Comparison of ENCODE assay signal across 18 cellular contexts in genomic region chr4:17605236-17605635, GRCh38. TPM values are rescaled to one million over a fixed set of nuclear protein-coding genes. Genes with fewer than 3 reads are reported as not detected.
DNase-seq lines count a peak whose midpoint lies in the region; ATAC-seq, FAIRE-seq and TF ChIP-seq lines count a peak whose summit lies in the region.
"Had no signal": no experiment of that assay in that cellular context is flagged by ENCODE, and none has a peak within 500 bp of the region (broad histone marks: within the 10 kb centered on the region; RNA-seq: fewer than 3 reads in every experiment).

No MANE protein-coding gene starts in this region.

- no peak for TF ChIP-seq RAD21 in H1 (IDR thresholded peaks at IDR 0.05 in 1 of 2, conservative IDR thresholded peaks at IDR 0.05 in 1 of 2; ENCODE audit: low read depth in 2 of 2, low read length in 2 of 2)

- no peak overlapping the region for H4K5ac ChIP-seq in H1 (ENCODE audit: insufficient read length, low read depth, low read length)

- no peak overlapping the region for H2BK15ac ChIP-seq in H1 (ENCODE audit: low read length)

- H3K23ac ChIP-seq in H1 (ENCODE audit: insufficient read length) = no peak overlapping the region

- H3K18ac ChIP-seq in H1 (ENCODE audit: extremely low read depth, low read length) = no peak overlapping the region

- CTCF ChIA-PET in activated CD8-positive, alpha-beta memory T cell treated with anti-CD3 and anti-CD28 coated beads, Interleukin-2, amount 10 ng/mL, durations not matched to agents 7 days and 5 days (lab: Charles Lee) = no interaction called here
- CTCF ChIA-PET in H1 (lab: Charles Lee; ENCODE audit: partially characterized antibody) = no interaction called here

- no peaks in the 10 kb centered on the region for H3K4me1 Mint-ChIP-seq in activated CD8-positive, alpha-beta memory T cell treated with anti-CD3 and anti-CD28 coated beads, Interleukin-2, amount 10 ng/mL, durations not matched to agents 7 days and 5 days
- H3K4me1 Mint-ChIP-seq: H9 had no signal

- no peak for TF ChIP-seq CTCF in H1 (IDR thresholded peaks at IDR 0.05; ENCODE audit: control extremely low read depth in 1 of 3, insufficient read depth in 1 of 3, low read depth in 1 of 3, low read length in 3 of 3)
- no peak for TF ChIP-seq CTCF in osteoblast (IDR thresholded peaks at IDR 0.05; ENCODE audit: extremely low read depth, low read depth, low read length)

- no peak overlapping the region for H2AK5ac ChIP-seq in H1 (ENCODE audit: low read depth, low read length)

- peak overlapping the region; percentile 7 for H3K27ac Mint-ChIP-seq in activated CD8-positive, alpha-beta memory T cell treated with anti-CD3 and anti-CD28 coated beads, Interleukin-2, amount 10 ng/mL, durations not matched to agents 7 days and 5 days

- H3K27me3 ChIP-seq in H1 (replicated peaks in 1 of 4; ENCODE audit: control insufficient read depth in 3 of 4, extremely low read depth in 1 of 4, insufficient read depth in 3 of 4, low read length in 3 of 4) = no peaks in the 10 kb centered on the region
- no peaks in the 10 kb centered on the region for H3K27me3 ChIP-seq in osteoblast (ENCODE audit: insufficient read depth, low read length)
- H3K27me3 ChIP-seq: BLaER1 treated with 17β-estradiol and CSF1 and Interleukin-3, amounts not matched to agents 10 nM and 100 nM had no signal

- FAIRE-seq in H1 (lab: Jason Lieb, UNC) = no peak
- FAIRE-seq: G401.6 had no signal

- POLR2A ChIA-PET in H1 (lab: Charles Lee; ENCODE audit: partially characterized antibody) = interaction anchor here (1.8 kb wide), 1 partner anchor 9 kb away, joined by 5 read pairs; the partner anchor contains the start of gene MED28

- H2BK5ac ChIP-seq in H1 (ENCODE audit: low read depth, low read length) = no peak overlapping the region

- H4K8ac ChIP-seq in H1 (ENCODE audit: extremely low read depth, insufficient read depth, low read length) = peak overlapping the region; percentile 51; the same call in 1 of the 2 replicates

- H3K79me1 ChIP-seq in H1 (ENCODE audit: low read depth, low read length) = no peaks in the 10 kb centered on the region

- H3K9ac ChIP-seq in H1 (replicated peaks in 1 of 4; ENCODE audit: extremely low read depth in 1 of 4, low read depth in 3 of 4, low read length in 3 of 4) = no peak overlapping the region

- no peak overlapping the region for H2BK12ac ChIP-seq in H1 (ENCODE audit: low read depth, low read length)

- H2AFZ ChIP-seq in H1 (ENCODE audit: low read length) (no peak overlapping the region), osteoblast (ENCODE audit: low read length) (no peak overlapping the region)
- H2AFZ ChIP-seq: PC-9 had no signal

- H3K27me3 Mint-ChIP-seq in activated CD8-positive, alpha-beta memory T cell treated with anti-CD3 and anti-CD28 coated beads, Interleukin-2, amount 10 ng/mL, durations not matched to agents 7 days and 5 days = no peaks in the 10 kb centered on the region

- H3K36me3 ChIP-seq in H1 (ENCODE audit: control insufficient read depth in 2 of 4, insufficient read depth in 4 of 4, low read length in 3 of 4) (peaks cover 0 to 36% (median 16%) of the 10 kb centered on the region in 4 experiments; a peak in 6 of 8 replicates), osteoblast (ENCODE audit: insufficient read depth, low read length) (peaks cover 35% of the 10 kb centered on the region)

- no peak for DNase-seq in activated CD8-positive, alpha-beta memory T cell treated with anti-CD3 and anti-CD28 coated beads, Interleukin-2, amount 10 ng/mL, durations not matched to agents 7 days and 5 days
- DNase-seq in activated CD8-positive, alpha-beta memory T cell treated with anti-CD3 and anti-CD28 coated beads, Interleukin-2, amount 50 U/mL, for 48 hours = no peak
- DNase-seq in NCI-H446 treated with DMSO at 0.1 percent for 48 hours (lab: John Stamatoyannopoulos, UW) (peak; percentile 12), H1 (ENCODE audit: low read depth in 1 of 2, low spot score in 2 of 2) (no peak), osteoblast (ENCODE audit: insufficient read length, low spot score, missing footprints) (peak; percentile 46), KG1 (lab: John Stamatoyannopoulos, UW) (no peak), NCI-H2171 treated with DMSO at 0.1 percent for 48 hours (lab: John Stamatoyannopoulos, UW) (no peak)
- DNase-seq: DMS79 treated with DMSO at 0.1 percent for 48 hours, H9, MV-4-11, NCI-H1417 treated with DMSO at 0.1 percent for 48 hours, NCI-H2029 treated with DMSO at 0.1 percent for 48 hours, NCI-H524, PC-9 had no signal

- no peak for TF ChIP-seq POLR2A in H1 (IDR thresholded peaks at IDR 0.05; ENCODE audit: control extremely low read depth in 1 of 2, low read depth in 2 of 2, low read length in 2 of 2)

- H3K4me3 ChIP-seq in H1 (ENCODE audit: extremely low read depth in 1 of 4, insufficient read depth in 2 of 4, low read depth in 3 of 4, low read length in 4 of 4) (no peak overlapping the region), osteoblast (ENCODE audit: insufficient read depth, low read length) (no peak overlapping the region)
- H3K4me3 ChIP-seq: BLaER1 treated with 17β-estradiol and CSF1 and Interleukin-3, amounts not matched to agents 10 nM and 100 nM; PC-9 had no signal

- H3K14ac ChIP-seq in H1 (ENCODE audit: insufficient read length) = no peak overlapping the region

- H3K4me2 ChIP-seq in H1 (ENCODE audit: insufficient read depth in 1 of 2, low read depth in 2 of 2, low read length in 2 of 2) (no peak overlapping the region), osteoblast (ENCODE audit: insufficient read depth, low read length) (no peak overlapping the region)
- H3K4me2 ChIP-seq: BLaER1 treated with 17β-estradiol and CSF1 and Interleukin-3, amounts not matched to agents 10 nM and 100 nM; PC-9 had no signal

- H2BK20ac ChIP-seq in H1 (ENCODE audit: low read length) = no peak overlapping the region

- H3K27ac ChIP-seq in H1 (ENCODE audit: low read depth, low read length) = no peak overlapping the region
- no peak overlapping the region for H3K27ac ChIP-seq in osteoblast (ENCODE audit: low read depth, low read length)
- H3K27ac ChIP-seq: 22Rv1, PC-9 had no signal

- H3K36me3 Mint-ChIP-seq in activated CD8-positive, alpha-beta memory T cell treated with anti-CD3 and anti-CD28 coated beads, Interleukin-2, amount 10 ng/mL, durations not matched to agents 7 days and 5 days = peaks cover 36% of the 10 kb centered on the region

- H3K56ac ChIP-seq in H1 (replicated peaks; ENCODE audit: insufficient read length, low read depth, low read length) = no peak overlapping the region

- H3K9me3 ChIP-seq in H1 (ENCODE audit: insufficient read depth in 2 of 2, low read depth in 1 of 2, low read length in 1 of 2) = no peaks in the 10 kb centered on the region
- H3K9me3 ChIP-seq in osteoblast (ENCODE audit: low read depth, low read length) = no peaks in the 10 kb centered on the region
- H3K9me3 ChIP-seq: BLaER1 treated with 17β-estradiol and CSF1 and Interleukin-3, amounts not matched to agents 10 nM and 100 nM had no signal

- H3K4ac ChIP-seq in H1 (replicated peaks; ENCODE audit: insufficient read length, low read depth, low read length) = no peak overlapping the region

- no peak for TF ChIP-seq EP300 in H1 (IDR thresholded peaks at IDR 0.05; ENCODE audit: borderline replicate concordance in 1 of 2, low read depth in 2 of 2, low read length in 2 of 2)

- H3K9me3 Mint-ChIP-seq in activated CD8-positive, alpha-beta memory T cell treated with anti-CD3 and anti-CD28 coated beads, Interleukin-2, amount 10 ng/mL, durations not matched to agents 7 days and 5 days (ENCODE audit: low read depth) = no peaks in the 10 kb centered on the region
- H3K9me3 Mint-ChIP-seq: H9 had no signal

- H4K91ac ChIP-seq in H1 (replicated peaks; ENCODE audit: insufficient read length, low read length) = no peak overlapping the region

- H3K79me2 ChIP-seq in H1 (ENCODE audit: control insufficient read depth in 1 of 2, insufficient read depth in 2 of 2, low read length in 2 of 2) (no peaks in the 10 kb centered on the region), osteoblast (ENCODE audit: insufficient read depth, low read length) (no peaks in the 10 kb centered on the region)

- ATAC-seq in activated CD8-positive, alpha-beta memory T cell treated with anti-CD3 and anti-CD28 coated beads, Interleukin-2, amount 10 ng/mL, durations not matched to agents 7 days and 5 days = no peak
- ATAC-seq in HG03378 (IDR thresholded peaks at IDR 0.05; ENCODE audit: unreplicated experiment) = no peak

- no peak overlapping the region for H3K4me3 Mint-ChIP-seq in activated CD8-positive, alpha-beta memory T cell treated with anti-CD3 and anti-CD28 coated beads, Interleukin-2, amount 10 ng/mL, durations not matched to agents 7 days and 5 days
- H3K4me3 Mint-ChIP-seq: H9 had no signal

- 84% methylated on average over 3 of the region's 3 CpGs; no CpG with 5 or more reads in 1 of the 2 experiments for WGBS in H1 (ENCODE audit: extremely low coverage in 1 of 2, insufficient coverage in 1 of 2, insufficient read length in 1 of 2, insufficient replicate concordance in 2 of 2, low coverage in 1 of 2, low lambda C conversion rate in 2 of 2, missing lambda C conversion rate in 1 of 2), 2 experiments

- peaks cover 3% of the 10 kb centered on the region; the same call in 1 of the 2 replicates for H3K23me2 ChIP-seq in H1 (ENCODE audit: low read depth, low read length)

- no peaks in the 10 kb centered on the region for H3K4me1 ChIP-seq in H1 (replicated peaks in 1 of 4; ENCODE audit: control insufficient read depth in 3 of 4, insufficient read depth in 4 of 4, low read length in 3 of 4)
- H3K4me1 ChIP-seq in osteoblast (ENCODE audit: insufficient read depth, low read length) = peaks cover 6% of the 10 kb centered on the region

- H2BK120ac ChIP-seq in H1 (replicated peaks; ENCODE audit: low read depth, low read length) = no peak overlapping the region

- H4K20me1 ChIP-seq in H1 (replicated peaks in 1 of 2; ENCODE audit: control insufficient read depth in 1 of 2, insufficient read depth in 2 of 2, low read length in 2 of 2) = peaks cover 0 to 5% of the 10 kb centered on the region in 2 experiments
- H4K20me1 ChIP-seq in osteoblast (ENCODE audit: insufficient read depth, low read length) = no peaks in the 10 kb centered on the region

RNA-seq across cellular contexts. Expression of gene MED28, which starts 9.2 kb away (rescaled TPM):
- total RNA-seq in activated CD8-positive, alpha-beta memory T cell treated with anti-CD3 and anti-CD28 coated beads, Interleukin-2, amount 10 ng/mL, durations not matched to agents 7 days and 5 days = 10 to 100 TPM; 53.4 to 56.3 TPM
- 87.1 and 101 TPM in 2 replicates for total RNA-seq in H1 (2021; fragmentation: NEBNext Ultra II Directional; extraction: Animal tissue kit (Norgen Biotek cat#: 25700))
- 21.8 and 24.0 TPM in 2 replicates for polyA plus RNA-seq in H1 (2011; rRNA removed)
- 22.4 TPM for polyA plus RNA-seq in H1 (2011; cell fraction: cytosol; rRNA removed)
- polyA plus RNA-seq in H1 (2011; cell fraction: nucleus; rRNA removed) = 48.4 TPM
- 59.6 to 119 TPM (median 90.3 TPM) in 4 replicates for polyA plus RNA-seq in H1 (2012, experiment 1 of 2)
- polyA plus RNA-seq in H1 (2012, experiment 2 of 2) = 7.7 TPM
- polyA plus RNA-seq in H1 (2013, experiment 1 of 2) = 22.3 TPM
- polyA plus RNA-seq in H1 (2013, experiment 2 of 2) = 22.8 TPM
- polyA minus RNA-seq in H1 (2011; rRNA and poly(A)+ RNA removed) = 28.5 and 30.8 TPM in 2 replicates
- 105 TPM for polyA minus RNA-seq in H1 (2011; cell fraction: cytosol; rRNA and poly(A)+ RNA removed)
- polyA minus RNA-seq in H1 (2011; cell fraction: nucleus; rRNA and poly(A)+ RNA removed) = 58.2 TPM
- 10.9 and 13.3 TPM in 2 replicates for total RNA-seq in osteoblast

RNA-seq across cellular contexts. Expression of gene LAP3, which starts 28.2 kb away (rescaled TPM):
- total RNA-seq in activated CD8-positive, alpha-beta memory T cell treated with anti-CD3 and anti-CD28 coated beads, Interleukin-2, amount 10 ng/mL, durations not matched to agents 7 days and 5 days = 100 to 1,000 TPM; 198 to 249 TPM
- 50.9 TPM in 2 replicates for total RNA-seq in H1 (2021; fragmentation: NEBNext Ultra II Directional; extraction: Animal tissue kit (Norgen Biotek cat#: 25700))
- 17.7 and 28.3 TPM in 2 replicates for polyA plus RNA-seq in H1 (2011; rRNA removed)
- polyA plus RNA-seq in H1 (2011; cell fraction: cytosol; rRNA removed) = 37.3 TPM
- 17.6 TPM for polyA plus RNA-seq in H1 (2011; cell fraction: nucleus; rRNA removed)
- 51.9 to 67.1 TPM (median 55.6 TPM) in 4 replicates for polyA plus RNA-seq in H1 (2012, experiment 1 of 2)
- 7.7 TPM for polyA plus RNA-seq in H1 (2012, experiment 2 of 2)
- polyA plus RNA-seq in H1 (2013, experiment 1 of 2) = 28.5 TPM
- polyA plus RNA-seq in H1 (2013, experiment 2 of 2) = 27.9 TPM
- 29.4 and 34.1 TPM in 2 replicates for polyA minus RNA-seq in H1 (2011; rRNA and poly(A)+ RNA removed)
- polyA minus RNA-seq in H1 (2011; cell fraction: cytosol; rRNA and poly(A)+ RNA removed) = 21.0 TPM
- 19.7 TPM for polyA minus RNA-seq in H1 (2011; cell fraction: nucleus; rRNA and poly(A)+ RNA removed)
- total RNA-seq in osteoblast = 128 and 137 TPM in 2 replicates

Comparison
In these comparisons a context has a peak if more than half of its experiments do, and no peak if none do; other contexts are left out.
1. DNase-seq: peak in NCI-H446 treated with DMSO at 0.1 percent for 48 hours (single experiment) and osteoblast (single experiment); none in activated CD8-positive, alpha-beta memory T cell treated with anti-CD3 and anti-CD28 coated beads, Interleukin-2, amount 10 ng/mL, durations not matched to agents 7 days and 5 days (single experiment), activated CD8-positive, alpha-beta memory T cell treated with anti-CD3 and anti-CD28 coated beads, Interleukin-2, amount 50 U/mL, for 48 hours (single experiment), H1 (0 of 2), KG1 (single experiment) and NCI-H2171 treated with DMSO at 0.1 percent for 48 hours (single experiment).